In genomic region chr6:12890171-12890790, GRCh38 we compare ENCODE assay signal across 9 cellular contexts.
A peak's percentile ranks its signal among the peaks of the same experiment; 100 is the strongest.
DNase-seq lines count a peak whose midpoint lies in the region; ATAC-seq, FAIRE-seq and TF ChIP-seq lines count a peak whose summit lies in the region.
"Had no signal": no experiment of that assay in that cellular context is flagged by ENCODE, and none has a peak within 500 bp of the region (broad histone marks: within the 10 kb centered on the region; RNA-seq: fewer than 3 reads in every experiment).

No MANE protein-coding gene starts in this region.

- no peak overlapping the region for H3K4me3 ChIP-seq in IMR-90 (ENCODE audit: insufficient read depth, low read depth, low read length)

- H2AFZ ChIP-seq in IMR-90 (replicated peaks; ENCODE audit: low read length, poor library complexity) = no peak overlapping the region

- POLR2A ChIA-PET in IMR-90 (lab: Charles Lee; ENCODE audit: unreplicated experiment) = no interaction called here

- no peak overlapping the region for H3K4me2 ChIP-seq in IMR-90 (ENCODE audit: low read depth, low read length)

- ATAC-seq in IMR-90 (ENCODE audit: low read depth) (no peak), natural killer cell (peak in 1 of 3 donors; percentile 52), GM18907 (IDR thresholded peaks at IDR 0.05; ENCODE audit: unreplicated experiment) (no peak), HG02763 (IDR thresholded peaks at IDR 0.05; ENCODE audit: unreplicated experiment) (no peak), HG03175 (IDR thresholded peaks at IDR 0.05; ENCODE audit: unreplicated experiment) (no peak)

- peaks cover 7 to 11% of the 10 kb centered on the region in 2 donors for H3K27me3 Mint-ChIP-seq in natural killer cell (ENCODE audit: low read depth in 2 of 2)

- H2AK5ac ChIP-seq in IMR-90 (ENCODE audit: low read depth, low read length) = no peak overlapping the region

- no peaks in the 10 kb centered on the region for H3K36me3 ChIP-seq in IMR-90 (ENCODE audit: control insufficient read depth, insufficient read depth, low read length)

- H2BK15ac ChIP-seq in IMR-90 (ENCODE audit: low read depth, low read length) = no peak overlapping the region

- no peak overlapping the region for H2AK9ac ChIP-seq in IMR-90 (replicated peaks; ENCODE audit: low read depth, low read length, poor library complexity)

- no peak overlapping the region for H3K9ac ChIP-seq in IMR-90 (ENCODE audit: low read depth, low read length)

- TF ChIP-seq CTCF in D721Med (IDR thresholded peaks at IDR 0.05; ENCODE audit: insufficient read depth, missing control alignments) (peak; percentile 29), IMR-90 (conservative IDR thresholded peaks at IDR 0.05; ENCODE audit: low read depth, low read length) (peak; percentile 22; the same call in 1 of the 2 replicates), natural killer cell (IDR thresholded peaks at IDR 0.05) (peak; percentile 56)

- H3K27me3 ChIP-seq in IMR-90 (ENCODE audit: control insufficient read depth, insufficient read depth, low read length) = no peaks in the 10 kb centered on the region

- no peak overlapping the region for H3K27ac ChIP-seq in IMR-90 (ENCODE audit: insufficient read depth, low read length)

- intact Hi-C loops in IMR-90 (cut with micrococcal nuclease) = loop anchor here (10.0 kb wide), 2 partner anchors 595 to 1235 kb away; partner anchors contain the start of gene EDN1
- intact Hi-C loops in natural killer cell (cut with micrococcal nuclease) = loop anchor here (10.0 kb wide), 1 partner anchor 255 kb away; no protein-coding TSS in a partner anchor
- intact Hi-C loops in head of caudate nucleus (cut with DNase I) = no loop called here

- H3K79me1 ChIP-seq in IMR-90 (ENCODE audit: low read depth in 1 of 2, low read length in 2 of 2) = no peaks in the 10 kb centered on the region

- H3K4me1 ChIP-seq in IMR-90 (ENCODE audit: control insufficient read depth, insufficient read depth, low read length) = no peaks in the 10 kb centered on the region

- H4K5ac ChIP-seq in IMR-90 (ENCODE audit: low read depth, low read length) = no peak overlapping the region

- FAIRE-seq in D721Med (lab: Jason Lieb, UNC) = no peak

- H4K20me1 ChIP-seq in IMR-90 (ENCODE audit: insufficient read depth, low read length) = no peaks in the 10 kb centered on the region

- no TSS peak for BruUV-seq in IMR-90 (replicated peaks; lab: Mats Ljungman, UMichigan)

- no peak overlapping the region for H3K18ac ChIP-seq in IMR-90 (ENCODE audit: low read depth, low read length)

- dilution Hi-C loops in IMR-90 (cut with HindIII; ENCODE audit: low sequenced_read_pairs, unreplicated experiment) = no loop called here

- H4K91ac ChIP-seq in IMR-90 (ENCODE audit: insufficient read depth, low read depth, low read length) = no peak overlapping the region

- no peak overlapping the region for H2BK20ac ChIP-seq in IMR-90 (ENCODE audit: low read depth, low read length)

- no peaks in the 10 kb centered on the region for H3K36me3 Mint-ChIP-seq in natural killer cell

- H2BK5ac ChIP-seq in IMR-90 (ENCODE audit: low read depth, low read length, poor library complexity, severe bottlenecking) = no peak overlapping the region

- no peak overlapping the region for H3K4me3 Mint-ChIP-seq in natural killer cell

- CTCF ChIA-PET in IMR-90 (lab: Yijun Ruan, JAX) = no interaction called here

- TF ChIP-seq POLR2A in IMR-90 (IDR thresholded peaks at IDR 0.05; ENCODE audit: low read depth, low read length) = no peak

- in situ Hi-C loops in IMR-90 (cut with MboI; ENCODE audit: low sequenced_read_pairs) = loop anchor here (25.0 kb wide), 2 partner anchors 253 to 1328 kb away; no protein-coding TSS in a partner anchor

- no peaks in the 10 kb centered on the region for H3K9me1 ChIP-seq in IMR-90 (ENCODE audit: insufficient read depth, low read length)

- H3K4me1 Mint-ChIP-seq in natural killer cell = no peaks in the 10 kb centered on the region

- H3K56ac ChIP-seq in IMR-90 (ENCODE audit: extremely low read depth, insufficient read depth, low read length) = no peak overlapping the region

- H3K27ac Mint-ChIP-seq in natural killer cell = no peak overlapping the region

- H3K9me3 Mint-ChIP-seq in natural killer cell = no peaks in the 10 kb centered on the region

- TF ChIP-seq RAD21 in IMR-90 (IDR thresholded peaks at IDR 0.05; ENCODE audit: low read length) = no peak

- H3K23ac ChIP-seq in IMR-90 (ENCODE audit: low read depth, low read length) = no peak overlapping the region

- no peak overlapping the region for H2BK120ac ChIP-seq in IMR-90 (ENCODE audit: low read depth, low read length)

- no peak overlapping the region for H3K14ac ChIP-seq in IMR-90 (replicated peaks; ENCODE audit: low read depth, low read length)

- DNase-seq in D721Med (ENCODE audit: insufficient read length, low spot score) (no peak), IMR-90 (no peak), natural killer cell (no peak), head of caudate nucleus (no peak)
- DNase-seq in activated naive CD4-positive, alpha-beta T cell treated with anti-CD3 and anti-CD28 coated beads, Interleukin-2, amount 50 U/mL, for 16 hours = peak; percentile 13
- DNase-seq: NCI-H1092 treated with DMSO at 0.1 percent for 48 hours had no signal

- no peak overlapping the region for H4K8ac ChIP-seq in IMR-90 (ENCODE audit: low read depth in 2 of 2, low read length in 2 of 2)

- WGBS in IMR-90 (ENCODE audit: extremely low coverage in 2 of 2, insufficient read length in 1 of 2), 2 experiments = 65% methylated on average over 5 of the region's 9 CpGs; no CpG with 5 or more reads in 1 of the 2 experiments

- H3K4ac ChIP-seq in IMR-90 (ENCODE audit: low read depth, low read length) = no peak overlapping the region

- 0 out of 2 replicates have a peak, but pooled peaks cover 2% of the 10 kb centered on the region for H3K9me3 ChIP-seq in IMR-90 (ENCODE audit: control insufficient read depth, insufficient read depth, low read length)

TF ChIP-seq in IMR-90, 13 proteins besides CTCF, POLR2A, EP300 and RAD21:
- TF ChIP-seq BHLHE40 (IDR thresholded peaks at IDR 0.05; ENCODE audit: low read depth, low read length) = no peak
- no peak for TF ChIP-seq MXI1 (IDR thresholded peaks at IDR 0.05; ENCODE audit: borderline replicate concordance, low read depth, low read length)
- no peak for TF ChIP-seq FOS (IDR thresholded peaks at IDR 0.05; ENCODE audit: low read depth, low read length)
